ENCODE assay signal across 12 cellular contexts in the genomic region with DNA sequence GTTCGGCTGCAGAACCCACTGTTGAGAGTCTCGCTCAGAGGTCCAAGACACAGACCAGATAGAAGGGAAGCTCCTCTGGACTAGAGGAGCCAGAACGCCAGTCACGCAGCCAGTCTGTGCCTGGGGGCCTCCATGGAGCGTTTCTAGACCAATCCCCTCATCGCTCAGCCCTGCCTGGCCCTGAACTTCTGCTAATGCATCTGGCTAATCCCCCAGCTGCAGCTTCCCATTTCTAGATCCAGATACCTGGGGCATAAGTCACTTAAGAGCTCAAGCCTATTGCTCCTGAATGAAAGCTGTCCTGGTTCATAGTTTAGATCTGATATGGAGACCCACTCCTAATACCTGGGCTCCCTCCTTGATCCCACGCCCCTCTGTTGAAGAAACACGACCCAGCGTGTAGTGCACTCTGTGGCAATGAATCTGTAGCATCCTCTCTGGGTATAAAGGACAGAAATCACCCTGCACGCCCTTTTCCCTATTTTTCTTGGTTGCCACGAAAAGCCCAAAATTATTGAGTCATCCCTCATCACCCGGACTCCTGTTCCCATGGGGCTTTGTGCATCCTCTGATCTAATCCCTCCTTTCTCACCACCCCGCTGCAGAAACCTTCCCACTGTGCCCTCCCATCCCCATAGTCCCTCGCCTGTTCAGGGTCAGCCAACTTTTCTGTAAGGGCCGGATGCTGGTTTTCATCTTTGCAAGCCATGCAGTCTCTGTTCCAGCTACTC.
"Had no signal": no experiment of that assay in that cellular context is flagged by ENCODE, and none has a peak within 500 bp of the region (broad histone marks: within the 10 kb centered on the region; RNA-seq: fewer than 3 reads in every experiment).

No MANE protein-coding gene starts in this region.

- H3K4me1 Mint-ChIP-seq: activated naive CD8-positive, alpha-beta T cell treated with anti-CD3 and anti-CD28 coated beads for 36 hours had no signal

- H3K36me3 ChIP-seq: gastrocnemius medialis, ovary had no signal

- ATAC-seq: gastrocnemius medialis had no signal

- H3K27me3 ChIP-seq: esophagus muscularis mucosa, gastrocnemius medialis, ovary had no signal

- H3K27ac ChIP-seq: esophagus muscularis mucosa, gastrocnemius medialis, ovary, thoracic aorta had no signal

- H3K27ac Mint-ChIP-seq: activated naive CD8-positive, alpha-beta T cell treated with anti-CD3 and anti-CD28 coated beads for 36 hours; stimulated activated naive CD8-positive, alpha-beta T cell treated with anti-CD3 and anti-CD28 coated beads, Interleukin-15, Interleukin-2, amounts not matched to agents 100 ng/mL and 50 ng/mL, for 24 hours; T-helper 1 cell treated with Interleukin-12 subunit alpha and Interleukin-12 subunit beta and Interleukin-4 antibody, amounts not matched to agents 30 μg/mL and 1 μg/mL, for 36 hours had no signal

- H3K4me3 Mint-ChIP-seq: activated naive CD8-positive, alpha-beta T cell treated with anti-CD3 and anti-CD28 coated beads for 36 hours; stimulated activated naive CD8-positive, alpha-beta T cell treated with anti-CD3 and anti-CD28 coated beads, Interleukin-15, Interleukin-2, amounts not matched to agents 100 ng/mL and 50 ng/mL, for 24 hours; T-helper 1 cell treated with Interleukin-12 subunit alpha and Interleukin-12 subunit beta and Interleukin-4 antibody, amounts not matched to agents 30 μg/mL and 1 μg/mL, for 36 hours had no signal

- H3K4me1 ChIP-seq: gastrocnemius medialis had no signal

- H3K4me3 ChIP-seq: esophagus muscularis mucosa, gastrocnemius medialis, ovary, thoracic aorta had no signal

- H3K27me3 Mint-ChIP-seq: activated naive CD8-positive, alpha-beta T cell treated with anti-CD3 and anti-CD28 coated beads for 36 hours; stimulated activated naive CD8-positive, alpha-beta T cell treated with anti-CD3 and anti-CD28 coated beads, Interleukin-15, Interleukin-2, amounts not matched to agents 100 ng/mL and 50 ng/mL, for 24 hours had no signal

- DNase-seq: activated CD4-positive, CD25-positive, alpha-beta regulatory T cell; activated gamma-delta T cell treated with Interleukin-2 at 50 U/mL for 16 hours; activated naive CD8-positive, alpha-beta T cell treated with anti-CD3 and anti-CD28 coated beads for 36 hours; activated T-cell treated with anti-CD3 and anti-CD28 coated beads, Interleukin-2, amount 50 U/mL, for 1 hour; gastrocnemius medialis; kidney; ovary; stimulated activated CD4-positive, alpha-beta T cell treated with anti-CD3 and anti-CD28 coated beads, Interleukin-4, amount 100 ng/mL, for 24 hours had no signal

- H3K36me3 Mint-ChIP-seq: activated naive CD8-positive, alpha-beta T cell treated with anti-CD3 and anti-CD28 coated beads for 36 hours had no signal

- H3K9me3 Mint-ChIP-seq: activated naive CD8-positive, alpha-beta T cell treated with anti-CD3 and anti-CD28 coated beads for 36 hours; stimulated activated naive CD8-positive, alpha-beta T cell treated with anti-CD3 and anti-CD28 coated beads, Interleukin-15, Interleukin-2, amounts not matched to agents 100 ng/mL and 50 ng/mL, for 24 hours; T-helper 1 cell treated with Interleukin-12 subunit alpha and Interleukin-12 subunit beta and Interleukin-4 antibody, amounts not matched to agents 30 μg/mL and 1 μg/mL, for 36 hours had no signal

- H3K9me3 ChIP-seq: esophagus muscularis mucosa, gastrocnemius medialis, ovary, thoracic aorta had no signal
